In the genomic region with DNA sequence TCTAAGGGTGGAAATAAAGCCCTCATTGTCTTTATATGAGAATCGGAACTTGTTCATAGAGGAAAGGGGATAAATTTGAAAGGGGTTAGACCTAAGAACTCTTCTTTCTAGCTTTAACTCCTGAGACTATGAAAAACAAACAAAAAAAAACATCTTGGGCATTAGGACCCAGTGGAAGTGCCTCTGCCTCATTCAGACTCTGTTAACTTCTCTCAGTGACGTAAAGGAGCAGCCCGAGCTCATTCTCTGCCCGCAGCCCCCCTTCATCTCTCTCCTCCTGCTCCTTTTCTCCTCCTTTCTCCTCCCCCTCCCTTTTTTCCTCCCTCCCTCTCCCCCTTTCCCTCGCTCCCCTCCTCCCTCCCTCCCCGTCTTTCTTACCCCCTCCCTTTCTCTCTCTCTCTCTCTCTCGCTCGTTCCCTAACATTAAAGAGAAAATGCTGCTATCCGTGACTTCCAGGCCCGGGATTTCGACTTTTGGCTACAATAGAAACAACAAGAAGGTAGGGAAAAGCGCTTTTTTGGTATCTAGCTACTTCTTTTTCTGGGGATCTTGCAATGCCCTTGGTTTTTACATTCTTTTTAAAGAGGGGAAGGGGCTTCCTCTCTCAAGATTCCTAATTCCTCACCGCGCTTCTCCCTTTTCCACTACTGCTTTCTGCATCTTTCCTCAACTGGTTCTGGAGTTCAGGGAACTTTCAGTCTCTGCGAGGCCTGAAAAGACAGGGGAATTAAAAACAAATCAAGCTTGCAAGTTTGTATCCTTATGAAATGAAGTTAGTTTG, we compare ENCODE assay signal across 8 cellular contexts. TPM values are rescaled to one million over a fixed set of nuclear protein-coding genes. Genes with fewer than 3 reads are reported as not detected.
A peak's percentile ranks its signal among the peaks of the same experiment; 100 is the strongest.
DNase-seq lines count a peak whose midpoint lies in the region; ATAC-seq and TF ChIP-seq lines count a peak whose summit lies in the region.

A gene with protein sequence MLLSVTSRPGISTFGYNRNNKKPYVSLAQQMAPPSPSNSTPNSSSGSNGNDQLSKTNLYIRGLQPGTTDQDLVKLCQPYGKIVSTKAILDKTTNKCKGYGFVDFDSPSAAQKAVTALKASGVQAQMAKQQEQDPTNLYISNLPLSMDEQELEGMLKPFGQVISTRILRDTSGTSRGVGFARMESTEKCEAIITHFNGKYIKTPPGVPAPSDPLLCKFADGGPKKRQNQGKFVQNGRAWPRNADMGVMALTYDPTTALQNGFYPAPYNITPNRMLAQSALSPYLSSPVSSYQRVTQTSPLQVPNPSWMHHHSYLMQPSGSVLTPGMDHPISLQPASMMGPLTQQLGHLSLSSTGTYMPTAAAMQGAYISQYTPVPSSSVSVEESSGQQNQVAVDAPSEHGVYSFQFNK (plus strand): TSS at position 231 of the 782 bp plus-strand sequence. CDS start 204 bp downstream, at position 435.

- 0 to 1% methylated on average over 6 to 15 of the region's 15 CpGs for WGBS in endodermal cell (ENCODE audit: insufficient coverage in 1 of 2, insufficient read length in 1 of 2), 2 experiments

- H3K36me3 ChIP-seq in CD4-positive, alpha-beta memory T cell (ENCODE audit: insufficient read depth, low read length) = no peaks in the 10 kb centered on the region
- no peaks in the 10 kb centered on the region; a peak in 1 of 3 replicates for H3K36me3 ChIP-seq in HEK293 (ENCODE audit: control insufficient read depth in 2 of 2, insufficient read depth in 1 of 2, low read length in 2 of 2)
- H3K36me3 ChIP-seq in endodermal cell (ENCODE audit: control insufficient read depth, insufficient read depth, low read length) = no peaks in the 10 kb centered on the region
- no peaks in the 10 kb centered on the region for H3K36me3 ChIP-seq in lower lobe of right lung

- POLR2A ChIA-PET in CD4-positive, alpha-beta memory T cell (lab: Charles Lee; ENCODE audit: partially characterized antibody) = interaction anchor here (0.6 to 2.1 kb wide), 5 partner anchors 107 to 166 kb away, joined by 3 to 9 read pairs (median 4); a partner anchor contains a TSS
- POLR2A ChIA-PET in HEK293 (lab: Yijun Ruan, JAX) = interaction anchor here (0.6 to 2.4 kb wide), 18 partner anchors 9 to 404 kb away, joined by 3 to 27 read pairs (median 4); a partner anchor contains a TSS
- POLR2A ChIA-PET in activated CD8-positive, alpha-beta T cell treated with anti-CD3 and anti-CD28 coated beads, Interleukin-2, amount 10 ng/mL, durations not matched to agents 7 days and 5 days (lab: Charles Lee) = interaction anchor here (0.6 to 2.0 kb wide), 6 partner anchors 18 to 111 kb away, joined by 3 to 9 read pairs (median 3); a partner anchor contains a TSS

- peaks cover 0 to 3% of the 10 kb centered on the region in 2 donors for H3K27me3 Mint-ChIP-seq in CD4-positive, alpha-beta memory T cell
- H3K27me3 Mint-ChIP-seq in activated CD8-positive, alpha-beta T cell treated with anti-CD3 and anti-CD28 coated beads, Interleukin-2, amount 10 ng/mL, durations not matched to agents 7 days and 5 days (ENCODE audit: low read depth) = no peaks in the 10 kb centered on the region
- no peaks in the 10 kb centered on the region for H3K27me3 Mint-ChIP-seq in endodermal cell (ENCODE audit: insufficient read depth)

- H3K9me3 ChIP-seq in CD4-positive, alpha-beta memory T cell (ENCODE audit: control insufficient read depth in 1 of 2, low read length in 2 of 2) = no peaks in the 10 kb centered on the region
- H3K9me3 ChIP-seq in HEK293 (ENCODE audit: control insufficient read depth, insufficient read depth, low read depth, low read length) (no peaks in the 10 kb centered on the region), endodermal cell (ENCODE audit: control insufficient read depth, low read length) (no peaks in the 10 kb centered on the region), lower lobe of right lung (no peaks in the 10 kb centered on the region)

- CTCF ChIA-PET in CD4-positive, alpha-beta memory T cell (lab: Charles Lee; ENCODE audit: partially characterized antibody) = interaction anchor here (0.6 to 3.5 kb wide), 9 partner anchors 8 to 148 kb away, joined by 3 to 19 read pairs (median 4); a partner anchor contains a TSS
- CTCF ChIA-PET in HEK293 (lab: Yijun Ruan, JAX) = interaction anchor here (0.6 to 4.7 kb wide), 13 partner anchors 8 to 457 kb away, joined by 3 to 26 read pairs (median 5); no protein-coding TSS in a partner anchor
- CTCF ChIA-PET in activated CD8-positive, alpha-beta T cell treated with anti-CD3 and anti-CD28 coated beads, Interleukin-2, amount 10 ng/mL, durations not matched to agents 7 days and 5 days (lab: Charles Lee) = interaction anchor here (0.6 to 3.5 kb wide), 22 partner anchors 8 to 115 kb away, joined by 3 to 20 read pairs (median 4); no protein-coding TSS in a partner anchor

- intact Hi-C loops in CD4-positive, alpha-beta memory T cell (cut with micrococcal nuclease) = no loop called here
- intact Hi-C loops in lower lobe of right lung (cut with DNase I) = no loop called here

- H3K4me1 Mint-ChIP-seq in CD4-positive, alpha-beta memory T cell = peaks cover 14 to 28% (median 22%) of the 10 kb centered on the region in 4 donors
- peaks cover 31% of the 10 kb centered on the region for H3K4me1 Mint-ChIP-seq in activated CD8-positive, alpha-beta T cell treated with anti-CD3 and anti-CD28 coated beads, Interleukin-2, amount 10 ng/mL, durations not matched to agents 7 days and 5 days (ENCODE audit: low read depth)
- peaks cover 26% of the 10 kb centered on the region for H3K4me1 Mint-ChIP-seq in endodermal cell

- peak within 1 kb of the TSS; percentile 79 for H3K9ac ChIP-seq in endodermal cell (ENCODE audit: extremely low read depth, low read length, poor library complexity, severe bottlenecking)

- ATAC-seq in activated CD8-positive, alpha-beta T cell treated with anti-CD3 and anti-CD28 coated beads, Interleukin-2, amount 10 ng/mL, durations not matched to agents 7 days and 5 days = peak; percentile 94
- ATAC-seq in lower lobe of right lung (peak; percentile 95 to 96), GM21526 (IDR thresholded peaks at IDR 0.05; ENCODE audit: low FRiP score, unreplicated experiment) (no peak)

- H3K27me3 ChIP-seq in CD4-positive, alpha-beta memory T cell (ENCODE audit: insufficient read depth, low read length) = no peaks in the 10 kb centered on the region
- H3K27me3 ChIP-seq in endodermal cell (ENCODE audit: control insufficient read depth, insufficient read depth, low read length, poor library complexity, severe bottlenecking) (no peaks in the 10 kb centered on the region), lower lobe of right lung (ENCODE audit: low read depth) (no peaks in the 10 kb centered on the region)

- peak within 1 kb of the TSS; percentile 18 for H3K27ac ChIP-seq in CD4-positive, alpha-beta memory T cell (ENCODE audit: low read depth, low read length)
- H3K27ac ChIP-seq in HEK293 (ENCODE audit: extremely low read depth, low read depth, low read length) (peak within 1 kb of the TSS; percentile 67), endodermal cell (ENCODE audit: low read depth, low read length) (no peak within 1 kb of the TSS), lower lobe of right lung (peak within 1 kb of the TSS; percentile 83)

- H3K36me3 Mint-ChIP-seq in CD4-positive, alpha-beta memory T cell = no peaks in the 10 kb centered on the region
- H3K36me3 Mint-ChIP-seq in activated CD8-positive, alpha-beta T cell treated with anti-CD3 and anti-CD28 coated beads, Interleukin-2, amount 10 ng/mL, durations not matched to agents 7 days and 5 days (ENCODE audit: low read depth) = no peaks in the 10 kb centered on the region
- H3K36me3 Mint-ChIP-seq in endodermal cell (ENCODE audit: low read depth) = no peaks in the 10 kb centered on the region

- no peaks in the 10 kb centered on the region for H3K9me3 Mint-ChIP-seq in CD4-positive, alpha-beta memory T cell
- no peaks in the 10 kb centered on the region for H3K9me3 Mint-ChIP-seq in activated CD8-positive, alpha-beta T cell treated with anti-CD3 and anti-CD28 coated beads, Interleukin-2, amount 10 ng/mL, durations not matched to agents 7 days and 5 days (ENCODE audit: insufficient read depth)
- H3K9me3 Mint-ChIP-seq in endodermal cell = no peaks in the 10 kb centered on the region

- H3K4me3 Mint-ChIP-seq in CD4-positive, alpha-beta memory T cell = peak within 1 kb of the TSS; percentile 87 to 95 (median 89)
- H3K4me3 Mint-ChIP-seq in activated CD8-positive, alpha-beta T cell treated with anti-CD3 and anti-CD28 coated beads, Interleukin-2, amount 10 ng/mL, durations not matched to agents 7 days and 5 days = peak within 1 kb of the TSS; percentile 75
- H3K4me3 Mint-ChIP-seq in endodermal cell = peak within 1 kb of the TSS; percentile 77

- peak within 1 kb of the TSS; percentile 78 to 95 (median 90) for H3K27ac Mint-ChIP-seq in CD4-positive, alpha-beta memory T cell
- peak within 1 kb of the TSS; percentile 82 for H3K27ac Mint-ChIP-seq in activated CD8-positive, alpha-beta T cell treated with anti-CD3 and anti-CD28 coated beads, Interleukin-2, amount 10 ng/mL, durations not matched to agents 7 days and 5 days
- peak within 1 kb of the TSS; percentile 97 for H3K27ac Mint-ChIP-seq in endodermal cell

- H3K4me1 ChIP-seq in CD4-positive, alpha-beta memory T cell (ENCODE audit: insufficient read depth, low read length) = peaks cover 14% of the 10 kb centered on the region
- H3K4me1 ChIP-seq in HEK293 (ENCODE audit: control insufficient read depth, insufficient read depth, low read length) = peaks cover 3% of the 10 kb centered on the region; the same call in 1 of the 2 replicates
- H3K4me1 ChIP-seq in endodermal cell (ENCODE audit: control insufficient read depth, insufficient read depth, low read length) = no peaks in the 10 kb centered on the region
- peaks cover 69% of the 10 kb centered on the region for H3K4me1 ChIP-seq in lower lobe of right lung

- TF ChIP-seq CTCF in HEK293 (tag by site-specific recombination; IDR thresholded peaks at IDR 0.05) (no peak), endodermal cell (conservative IDR thresholded peaks at IDR 0.05) (no peak), lower lobe of right lung (IDR thresholded peaks at IDR 0.05) (no peak)

- DNase-seq in CD4-positive, alpha-beta memory T cell = peak; percentile 37 to 69 (median 49)
- DNase-seq in NCI-H524 (lab: John Stamatoyannopoulos, UW) = peak; percentile 57 to 62
- peak; percentile 67 for DNase-seq in activated CD8-positive, alpha-beta T cell treated with anti-CD3 and anti-CD28 coated beads, Interleukin-2, amount 10 ng/mL, durations not matched to agents 7 days and 5 days
- DNase-seq in endodermal cell = peak; percentile 93
- peak; percentile 85 for DNase-seq in lower lobe of right lung
- DNase-seq in stimulated activated CD8-positive, alpha-beta memory T cell treated with anti-CD3 and anti-CD28 coated beads, Interleukin-15, amount 100 ng/mL, for 4 hours (ENCODE audit: low read depth in 2 of 2) = peak; percentile 4 to 13

- peak within 1 kb of the TSS in 1 of 2 donors; percentile 9 for H3K4me3 ChIP-seq in CD4-positive, alpha-beta memory T cell (ENCODE audit: low read length in 2 of 2)
- H3K4me3 ChIP-seq in HEK293 (ENCODE audit: low read depth, low read length) (peak within 1 kb of the TSS; percentile 29), endodermal cell (ENCODE audit: low read length) (peak within 1 kb of the TSS; percentile 91), lower lobe of right lung (peak within 1 kb of the TSS; percentile 56)

RNA-seq across cellular contexts. Expression of the gene that starts here (rescaled TPM):
- total RNA-seq in CD4-positive, alpha-beta memory T cell = 1 to 10 TPM; 1.9 to 2.0 TPM
- polyA plus RNA-seq in CD4-positive, alpha-beta memory T cell = 1 to 10 TPM in 1 of 2 donors, under 1 TPM in 1; 0.39 to 1.2 TPM
- total RNA-seq in activated CD8-positive, alpha-beta T cell treated with anti-CD3 and anti-CD28 coated beads, Interleukin-2, amount 10 ng/mL, durations not matched to agents 7 days and 5 days = 1 to 10 TPM; 4.8 to 5.5 TPM
- total RNA-seq in endodermal cell (10 to 100 TPM; 26.3 to 33.8 TPM), lower lobe of right lung (129 TPM)
- 15.0 TPM for polyA plus RNA-seq in endodermal cell (2013, experiment 1 of 2)
- polyA plus RNA-seq in endodermal cell (2013, experiment 2 of 2) = 15.2 TPM

Comparison
In these comparisons a context has a peak if more than half of its experiments do, and no peak if none do; other contexts are left out.
1. RNA of the gene that starts here (total RNA-seq): 129 TPM in lower lobe of right lung (single experiment) and 26.3 to 33.8 TPM in endodermal cell; 4.8 to 5.5 TPM in activated CD8-positive, alpha-beta T cell treated with anti-CD3 and anti-CD28 coated beads, Interleukin-2, amount 10 ng/mL, durations not matched to agents 7 days and 5 days and 1.9 to 2.0 TPM in CD4-positive, alpha-beta memory T cell; every median in the first group is over 4 times any median in the second.
2. DNase-seq: peak in every context shown above with its lines; median percentile 93 in endodermal cell; 85 in lower lobe of right lung; 67 in activated CD8-positive, alpha-beta T cell treated with anti-CD3 and anti-CD28 coated beads, Interleukin-2, amount 10 ng/mL, durations not matched to agents 7 days and 5 days; 60 in NCI-H524; 49 in CD4-positive, alpha-beta memory T cell; 8 in stimulated activated CD8-positive, alpha-beta memory T cell treated with anti-CD3 and anti-CD28 coated beads, Interleukin-15, amount 100 ng/mL, for 4 hours.
3. Peak in every context shown above with its lines, with median percentiles within 50 percentile points of each other: H3K27ac Mint-ChIP-seq and H3K4me3 Mint-ChIP-seq.